ENCODE assay signal across 10 cellular contexts in the genomic region with DNA sequence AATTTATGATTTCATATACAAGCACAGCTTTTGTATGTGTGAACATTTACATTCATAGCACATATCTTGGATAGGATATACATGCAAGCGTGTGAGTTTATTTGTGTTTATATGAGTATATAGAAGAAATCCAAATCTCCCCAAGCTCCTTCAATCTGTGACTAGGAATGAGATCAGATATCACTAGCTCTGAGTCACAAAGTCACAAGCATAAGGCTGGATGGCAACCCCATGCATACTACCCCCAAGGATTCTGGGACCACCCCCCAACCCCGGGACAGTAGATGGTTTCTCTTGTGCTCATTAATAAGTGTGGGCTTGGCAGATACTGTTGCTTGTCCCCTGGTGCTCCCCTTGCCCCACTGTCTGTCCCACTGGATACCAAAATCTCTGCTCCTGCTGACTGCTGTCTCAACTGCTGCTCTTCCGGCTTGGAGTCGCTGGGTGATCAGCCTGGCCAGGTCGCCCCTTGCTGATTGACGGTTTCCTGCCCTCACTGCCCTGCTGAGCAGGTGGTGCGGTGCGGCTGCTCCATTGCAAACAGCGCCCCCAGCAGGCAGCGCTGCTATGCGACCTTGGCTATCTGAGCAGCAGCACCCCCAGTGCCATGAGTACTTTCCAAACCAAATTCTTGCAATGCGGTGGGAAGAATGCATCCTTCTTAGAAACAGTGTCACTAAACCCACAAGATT.
DNase-seq lines count a peak whose midpoint lies in the region; ATAC-seq and TF ChIP-seq lines count a peak whose summit lies in the region.
"Had no signal": no experiment of that assay in that cellular context is flagged by ENCODE, and none has a peak within 500 bp of the region (broad histone marks: within the 10 kb centered on the region; RNA-seq: fewer than 3 reads in every experiment).

No MANE protein-coding gene starts in this region.

- H3K4me1 Mint-ChIP-seq in stimulated activated naive B cell treated with anti-CD40 and anti-IgM and Interleukin-4, amounts not matched to agents 10 μg/mL and 1 μg/mL and 100 μg/mL, for 72 hours: peaks cover 23 to 48% of the 10 kb centered on the region in 2 donors

- H3K27ac ChIP-seq in OCI-LY3 (ENCODE audit: low read length): no peak overlapping the region
- H3K27ac ChIP-seq: skin epidermis had no signal

- H3K27me3 Mint-ChIP-seq in stimulated activated naive B cell treated with anti-CD40 and anti-IgM and Interleukin-4, amounts not matched to agents 10 μg/mL and 1 μg/mL and 100 μg/mL, for 72 hours: no peaks in the 10 kb centered on the region

- peak; percentile 73 for TF ChIP-seq CTCF in OCI-LY3 (IDR thresholded peaks at IDR 0.05; ENCODE audit: low read depth, low read length)

- H3K36me3 ChIP-seq in OCI-LY3 (replicated peaks; ENCODE audit: low read depth, low read length): no peaks in the 10 kb centered on the region

- H3K36me3 Mint-ChIP-seq in stimulated activated naive B cell treated with anti-CD40 and anti-IgM and Interleukin-4, amounts not matched to agents 10 μg/mL and 1 μg/mL and 100 μg/mL, for 72 hours: peaks cover 15 to 42% of the 10 kb centered on the region in 2 donors

- no peaks in the 10 kb centered on the region for H3K79me2 ChIP-seq in OCI-LY3 (ENCODE audit: low read length)

- peak overlapping the region; percentile 65 for H3K4me2 ChIP-seq in OCI-LY3 (ENCODE audit: low read length)

- H3K4me3 Mint-ChIP-seq in stimulated activated naive B cell treated with anti-CD40 and anti-IgM and Interleukin-4, amounts not matched to agents 10 μg/mL and 1 μg/mL and 100 μg/mL, for 72 hours: peak overlapping the region; percentile 71 to 74

- H3K9me3 Mint-ChIP-seq in stimulated activated naive B cell treated with anti-CD40 and anti-IgM and Interleukin-4, amounts not matched to agents 10 μg/mL and 1 μg/mL and 100 μg/mL, for 72 hours: peaks cover 0 to 2% of the 10 kb centered on the region in 2 donors

- no peaks in the 10 kb centered on the region for H3K27me3 ChIP-seq in OCI-LY3 (ENCODE audit: low read depth, low read length)

- H3K4me1 ChIP-seq in OCI-LY3 (ENCODE audit: low read length): peaks cover 18% of the 10 kb centered on the region

- ATAC-seq in stimulated activated naive B cell treated with anti-CD40 and anti-IgM and Interleukin-4, amounts not matched to agents 10 μg/mL and 1 μg/mL and 100 μg/mL, for 72 hours (replicated peaks): peak; percentile 69 to 78
- ATAC-seq in GM18868 (IDR thresholded peaks at IDR 0.05; ENCODE audit: unreplicated experiment): no peak

- H3K4me3 ChIP-seq in OCI-LY3 (ENCODE audit: low read length): peak overlapping the region; percentile 58
- H3K4me3 ChIP-seq: skin epidermis had no signal

- H4K20me1 ChIP-seq in OCI-LY3 (ENCODE audit: insufficient read depth, low read length): no peaks in the 10 kb centered on the region

- no peak overlapping the region for H2AFZ ChIP-seq in OCI-LY3 (ENCODE audit: low read depth, low read length)

- H3K9ac ChIP-seq in OCI-LY3 (ENCODE audit: low read length): peak overlapping the region; percentile 48; the same call in 1 of the 2 replicates

- H3K9me3 ChIP-seq in OCI-LY3 (ENCODE audit: insufficient read depth, low read length): no peaks in the 10 kb centered on the region

- DNase-seq in NCI-H2171 treated with DMSO at 0.1 percent for 48 hours (lab: John Stamatoyannopoulos, UW) (peak; percentile 26), NCI-H2171 (lab: John Stamatoyannopoulos, UW) (no peak), fibroblast of peridontal ligament (ENCODE audit: extremely low read depth) (peak; percentile 58), SKM-1 (lab: John Stamatoyannopoulos, UW; ENCODE audit: unreplicated experiment) (no peak)
- no peak for DNase-seq in stimulated activated naive B cell treated with anti-CD40 and anti-IgM and Interleukin-4, amounts not matched to agents 10 μg/mL and 1 μg/mL and 100 μg/mL, for 72 hours
- no peak for DNase-seq in stimulated activated naive CD4-positive, alpha-beta T cell (lab: John Stamatoyannopoulos, UW)
- DNase-seq: NCI-H1417 treated with DMSO at 0.1 percent for 48 hours had no signal

- peak overlapping the region; percentile 93 for H3K27ac Mint-ChIP-seq in stimulated activated naive B cell treated with anti-CD40 and anti-IgM and Interleukin-4, amounts not matched to agents 10 μg/mL and 1 μg/mL and 100 μg/mL, for 72 hours

Comparison
In these comparisons a context has a peak if more than half of its experiments do, and no peak if none do; other contexts are left out.
1. DNase-seq: peak in NCI-H2171 treated with DMSO at 0.1 percent for 48 hours (single experiment) and fibroblast of peridontal ligament (single experiment); none in NCI-H2171 (single experiment), stimulated activated naive B cell treated with anti-CD40 and anti-IgM and Interleukin-4, amounts not matched to agents 10 μg/mL and 1 μg/mL and 100 μg/mL, for 72 hours (single experiment), stimulated activated naive CD4-positive, alpha-beta T cell (0 of 6) and SKM-1 (single experiment).